Comparison of ENCODE assay signal across 15 cellular contexts in the genomic region with DNA sequence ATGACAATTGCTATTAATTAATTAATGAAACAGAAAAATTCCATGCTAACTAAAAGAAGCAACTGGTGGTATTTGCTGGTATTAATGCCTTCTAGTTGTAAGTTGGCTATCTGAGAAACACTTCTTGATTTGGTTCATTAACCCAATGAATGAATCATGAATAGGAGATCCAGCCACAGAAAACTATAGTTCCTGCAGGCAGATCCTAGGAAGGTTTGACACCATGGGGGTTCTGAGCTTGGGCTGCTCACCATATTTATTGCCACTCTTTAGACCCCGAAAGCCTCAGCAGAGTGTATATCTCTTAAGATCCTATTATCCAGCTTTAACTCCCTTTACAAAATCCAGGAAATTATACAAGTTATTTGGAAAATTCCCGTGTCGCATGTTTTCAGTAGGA.
"Had no signal": no experiment of that assay in that cellular context is flagged by ENCODE, and none has a peak within 500 bp of the region (broad histone marks: within the 10 kb centered on the region; RNA-seq: fewer than 3 reads in every experiment).

No MANE protein-coding gene starts in this region.

- H3K4me3 Mint-ChIP-seq: activated CD4-positive, alpha-beta T cell treated with anti-CD3 and anti-CD28 coated beads for 36 hours; activated CD8-positive, alpha-beta T cell treated with anti-CD3 and anti-CD28 coated beads for 36 hours; activated naive CD8-positive, alpha-beta T cell treated with anti-CD3 and anti-CD28 coated beads, Interleukin-2, amount 50 U/mL, for 24 hours; activated T-cell treated with anti-CD3 and anti-CD28 coated beads, Interleukin-2, amount 50 U/mL, for 72 hours; naive B cell; stimulated activated naive B cell treated with anti-CD40 and anti-IgM and Interleukin-4, amounts not matched to agents 10 μg/mL and 1 μg/mL and 100 μg/mL, for 72 hours had no signal

- H3K9me3 Mint-ChIP-seq: activated CD8-positive, alpha-beta T cell treated with anti-CD3 and anti-CD28 coated beads for 36 hours; activated naive CD8-positive, alpha-beta T cell treated with anti-CD3 and anti-CD28 coated beads, Interleukin-2, amount 50 U/mL, for 24 hours; naive B cell; stimulated activated naive B cell treated with anti-CD40 and anti-IgM and Interleukin-4, amounts not matched to agents 10 μg/mL and 1 μg/mL and 100 μg/mL, for 72 hours had no signal

- H3K27me3 Mint-ChIP-seq: activated CD4-positive, alpha-beta T cell treated with anti-CD3 and anti-CD28 coated beads for 36 hours; activated CD8-positive, alpha-beta T cell treated with anti-CD3 and anti-CD28 coated beads for 36 hours; activated naive CD8-positive, alpha-beta T cell treated with anti-CD3 and anti-CD28 coated beads, Interleukin-2, amount 50 U/mL, for 24 hours; naive B cell; stimulated activated naive B cell treated with anti-CD40 and anti-IgM and Interleukin-4, amounts not matched to agents 10 μg/mL and 1 μg/mL and 100 μg/mL, for 72 hours had no signal

- H3K9me3 ChIP-seq: ascending aorta, heart right ventricle, right atrium auricular region, transverse colon had no signal

- H3K27ac Mint-ChIP-seq: activated CD4-positive, alpha-beta T cell treated with anti-CD3 and anti-CD28 coated beads for 36 hours; activated CD8-positive, alpha-beta T cell treated with anti-CD3 and anti-CD28 coated beads for 36 hours; activated naive CD8-positive, alpha-beta T cell treated with anti-CD3 and anti-CD28 coated beads, Interleukin-2, amount 50 U/mL, for 24 hours; activated T-cell treated with anti-CD3 and anti-CD28 coated beads, Interleukin-2, amount 50 U/mL, for 72 hours; stimulated activated naive B cell treated with anti-CD40 and anti-IgM and Interleukin-4, amounts not matched to agents 10 μg/mL and 1 μg/mL and 100 μg/mL, for 72 hours had no signal

- H3K4me3 ChIP-seq: ascending aorta, cardiac muscle cell, heart right ventricle, right atrium auricular region, transverse colon had no signal

- H3K27me3 ChIP-seq: ascending aorta, cardiac muscle cell, heart right ventricle, right atrium auricular region, transverse colon had no signal

- H3K27ac ChIP-seq: right atrium auricular region, transverse colon had no signal

- H3K36me3 ChIP-seq: ascending aorta, cardiac muscle cell, right atrium auricular region, transverse colon had no signal

- DNase-seq: activated CD4-positive, alpha-beta T cell treated with anti-CD3 and anti-CD28 coated beads for 36 hours; activated CD8-positive, alpha-beta memory T cell treated with anti-CD3 and anti-CD28 coated beads, Interleukin-2, amount 50 U/mL, for 4 hours; activated CD8-positive, alpha-beta T cell treated with anti-CD3 and anti-CD28 coated beads for 36 hours; activated naive CD4-positive, alpha-beta T cell; activated naive CD8-positive, alpha-beta T cell treated with anti-CD3 and anti-CD28 coated beads, Interleukin-2, amount 50 U/mL, for 24 hours; activated T-cell treated with anti-CD3 and anti-CD28 coated beads, Interleukin-2, amount 50 U/mL, for 72 hours; heart right ventricle; kidney; naive B cell; stimulated activated naive B cell treated with anti-CD40 and anti-IgM and Interleukin-4, amounts not matched to agents 10 μg/mL and 1 μg/mL and 100 μg/mL, for 72 hours; substantia nigra; transverse colon had no signal

- ATAC-seq: activated CD4-positive, alpha-beta T cell treated with anti-CD3 and anti-CD28 coated beads for 36 hours; activated CD8-positive, alpha-beta T cell treated with anti-CD3 and anti-CD28 coated beads for 36 hours; activated naive CD8-positive, alpha-beta T cell treated with anti-CD3 and anti-CD28 coated beads, Interleukin-2, amount 50 U/mL, for 24 hours; activated T-cell treated with anti-CD3 and anti-CD28 coated beads, Interleukin-2, amount 50 U/mL, for 72 hours; stimulated activated naive B cell treated with anti-CD40 and anti-IgM and Interleukin-4, amounts not matched to agents 10 μg/mL and 1 μg/mL and 100 μg/mL, for 72 hours had no signal
